ENCODE assay signal across 14 cellular contexts in genomic region chr7:78479348-78479747, GRCh38.
DNase-seq lines count a peak whose midpoint lies in the region; ATAC-seq and TF ChIP-seq lines count a peak whose summit lies in the region.
"Had no signal": no experiment of that assay in that cellular context is flagged by ENCODE, and none has a peak within 500 bp of the region (broad histone marks: within the 10 kb centered on the region; RNA-seq: fewer than 3 reads in every experiment).

No MANE protein-coding gene starts in this region.

- H3K4me3 Mint-ChIP-seq in chondrocyte (ENCODE audit: unreplicated experiment) = no peak overlapping the region
- H3K4me3 Mint-ChIP-seq: CD4-positive, alpha-beta memory T cell had no signal

- TF ChIP-seq CTCF in chondrocyte (IDR thresholded peaks at IDR 0.05) = no peak

- intact Hi-C loops in posterior cingulate gyrus (cut with DNase I) = no loop called here

- no peaks in the 10 kb centered on the region for H3K36me3 Mint-ChIP-seq in chondrocyte (ENCODE audit: low read depth)
- H3K36me3 Mint-ChIP-seq: CD4-positive, alpha-beta memory T cell had no signal

- H3K9me3 Mint-ChIP-seq in chondrocyte (ENCODE audit: low read depth) = no peaks in the 10 kb centered on the region

- ATAC-seq in GM19452 (IDR thresholded peaks at IDR 0.05; ENCODE audit: unreplicated experiment) (no peak), GM18511 (IDR thresholded peaks at IDR 0.05; ENCODE audit: unreplicated experiment) (no peak)

- H3K27ac Mint-ChIP-seq in chondrocyte (ENCODE audit: unreplicated experiment) = peak overlapping the region; percentile 8
- H3K27ac Mint-ChIP-seq: CD4-positive, alpha-beta memory T cell had no signal

- H3K4me1 Mint-ChIP-seq in chondrocyte (ENCODE audit: low read depth) = peaks cover 20% of the 10 kb centered on the region
- H3K4me1 Mint-ChIP-seq: CD4-positive, alpha-beta memory T cell had no signal

- DNase-seq in AG08396 (ENCODE audit: low spot score) (peak; percentile 16), EH (ENCODE audit: low read depth) (peak; percentile 73), chondrocyte (ENCODE audit: low spot score) (no peak), myocyte (ENCODE audit: low read depth) (peak; percentile 53), posterior cingulate gyrus (no peak), middle frontal gyrus (ENCODE audit: extremely low spot score, low spot score) (no peak)
- DNase-seq: Calu3; CD4-positive, alpha-beta memory T cell; DMS53; NCI-H1436 treated with DMSO at 0.1 percent for 48 hours; NCI-H2081; NCI-H524 had no signal

- peaks cover 3% of the 10 kb centered on the region for H3K27me3 Mint-ChIP-seq in chondrocyte (ENCODE audit: low read depth)
- H3K27me3 Mint-ChIP-seq: CD4-positive, alpha-beta memory T cell had no signal

Comparison
In these comparisons a context has a peak if more than half of its experiments do, and no peak if none do; other contexts are left out.
1. DNase-seq: peak in AG08396 (single experiment), EH (single experiment) and myocyte (single experiment); none in chondrocyte (single experiment), posterior cingulate gyrus (0 of 10) and middle frontal gyrus (single experiment).